Comparison of ENCODE assay signal across 14 cellular contexts in genomic region chr2:207153266-207153990, GRCh38. TPM values are rescaled to one million over a fixed set of nuclear protein-coding genes. Genes with fewer than 3 reads are reported as not detected.
DNase-seq lines count a peak whose midpoint lies in the region; ATAC-seq and TF ChIP-seq lines count a peak whose summit lies in the region.
"Had no signal": no experiment of that assay in that cellular context is flagged by ENCODE, and none has a peak within 500 bp of the region (broad histone marks: within the 10 kb centered on the region; RNA-seq: fewer than 3 reads in every experiment).

No MANE protein-coding gene starts in this region.

- no peak overlapping the region for H3K9ac ChIP-seq in endodermal cell (ENCODE audit: extremely low read depth, low read length, poor library complexity, severe bottlenecking)

- H3K27ac Mint-ChIP-seq in natural killer cell treated with Interleukin-12 subunit alpha and Interleukin-12 subunit beta and Interleukin-15 and Interleukin-18, amount 100 ng/mL, for 72 hours, result peak overlapping the region; percentile 41 to 78
- H3K27ac Mint-ChIP-seq in natural killer cell (no peak overlapping the region), endodermal cell (peak overlapping the region; percentile 86), nephron progenitor cell (peak overlapping the region; percentile 86)

- peaks cover 6% of the 10 kb centered on the region for H3K36me3 Mint-ChIP-seq in natural killer cell treated with Interleukin-12 subunit alpha and Interleukin-12 subunit beta and Interleukin-15 and Interleukin-18, amount 100 ng/mL, for 72 hours
- H3K36me3 Mint-ChIP-seq in natural killer cell (no peaks in the 10 kb centered on the region), endodermal cell (ENCODE audit: low read depth) (peaks cover 4% of the 10 kb centered on the region), nephron progenitor cell (ENCODE audit: low read depth) (peaks cover 9% of the 10 kb centered on the region)

- H3K4me1 ChIP-seq in endodermal cell (ENCODE audit: control insufficient read depth, insufficient read depth, low read length), result peaks cover 16% of the 10 kb centered on the region
- peaks cover 28 to 49% of the 10 kb centered on the region in 2 donors for H3K4me1 ChIP-seq in uterus

- no peaks in the 10 kb centered on the region for H3K27me3 ChIP-seq in endodermal cell (ENCODE audit: control insufficient read depth, insufficient read depth, low read length, poor library complexity, severe bottlenecking)
- H3K27me3 ChIP-seq in uterus, result no peaks in the 10 kb centered on the region

- 75% methylated on average over 1 of the region's 1 CpG; no CpG with 5 or more reads in 1 of the 2 experiments for WGBS in endodermal cell (ENCODE audit: insufficient coverage in 1 of 2, insufficient read length in 1 of 2), 2 experiments

- intact Hi-C loops in natural killer cell (cut with micrococcal nuclease), result no loop called here
- intact Hi-C loops in uterus (cut with DNase I; ENCODE audit: low total_unique reads), result no loop called here

- DNase-seq in natural killer cell treated with Interleukin-12 subunit alpha and Interleukin-12 subunit beta and Interleukin-15 and Interleukin-18, amount 100 ng/mL, for 72 hours (ENCODE audit: low spot score), result no peak
- no peak for DNase-seq in natural killer cell
- DNase-seq in endodermal cell, result no peak
- DNase-seq in nephron progenitor cell, result no peak
- DNase-seq in uterus, result no peak
- DNase-seq in amniotic stem cell (lab: John Stamatoyannopoulos, UW), result no peak
- no peak for DNase-seq in activated gamma-delta T cell (lab: John Stamatoyannopoulos, UW)
- no peak for DNase-seq in GOT3 (lab: John Stamatoyannopoulos, UW)
- DNase-seq: activated naive CD4-positive, alpha-beta T cell treated with Interleukin-2 at 50 U/mL for 16 hours; foreskin fibroblast; kidney; NCI-H345; nucleus accumbens; stimulated activated CD8-positive, alpha-beta memory T cell treated with anti-CD3 and anti-CD28 coated beads, Interleukin-4, amount 100 ng/mL, for 48 hours had no signal

- H3K4me1 Mint-ChIP-seq in natural killer cell treated with Interleukin-12 subunit alpha and Interleukin-12 subunit beta and Interleukin-15 and Interleukin-18, amount 100 ng/mL, for 72 hours (ENCODE audit: low read depth in 2 of 2), result peaks cover 65 to 69% of the 10 kb centered on the region in 2 donors
- H3K4me1 Mint-ChIP-seq in natural killer cell (peaks cover 67 to 76% of the 10 kb centered on the region in 2 donors), endodermal cell (peaks cover 88% of the 10 kb centered on the region), nephron progenitor cell (peaks cover 90% of the 10 kb centered on the region)

- H3K27ac ChIP-seq in endodermal cell (ENCODE audit: low read depth, low read length) (no peak overlapping the region), uterus (peak overlapping the region; percentile 62 to 100)

- H3K36me3 ChIP-seq in endodermal cell (ENCODE audit: control insufficient read depth, insufficient read depth, low read length) (peaks cover 27% of the 10 kb centered on the region), uterus (no peaks in the 10 kb centered on the region)

- H3K4me3 ChIP-seq in endodermal cell (ENCODE audit: low read length), result peak overlapping the region; percentile 21
- H3K4me3 ChIP-seq in uterus, result no peak overlapping the region

- no peak for ATAC-seq in natural killer cell treated with Interleukin-12 subunit alpha and Interleukin-12 subunit beta and Interleukin-15 and Interleukin-18, amount 100 ng/mL, for 72 hours
- ATAC-seq in natural killer cell, result no peak

- H3K4me3 Mint-ChIP-seq in natural killer cell treated with Interleukin-12 subunit alpha and Interleukin-12 subunit beta and Interleukin-15 and Interleukin-18, amount 100 ng/mL, for 72 hours, result no peak overlapping the region
- H3K4me3 Mint-ChIP-seq in natural killer cell (no peak overlapping the region), endodermal cell (no peak overlapping the region), nephron progenitor cell (peak overlapping the region; percentile 55)

- no peaks in the 10 kb centered on the region for H3K9me3 ChIP-seq in endodermal cell (ENCODE audit: control insufficient read depth, low read length)
- no peaks in the 10 kb centered on the region for H3K9me3 ChIP-seq in uterus

- no peak for TF ChIP-seq CTCF in natural killer cell (IDR thresholded peaks at IDR 0.05)
- no peak for TF ChIP-seq CTCF in endodermal cell (conservative IDR thresholded peaks at IDR 0.05)
- no peak for TF ChIP-seq CTCF in nephron progenitor cell (IDR thresholded peaks at IDR 0.05)
- no peak for TF ChIP-seq CTCF in uterus (IDR thresholded peaks at IDR 0.05)

- H3K9me3 Mint-ChIP-seq in natural killer cell treated with Interleukin-12 subunit alpha and Interleukin-12 subunit beta and Interleukin-15 and Interleukin-18, amount 100 ng/mL, for 72 hours, result peaks cover 5% of the 10 kb centered on the region
- no peaks in the 10 kb centered on the region for H3K9me3 Mint-ChIP-seq in natural killer cell
- H3K9me3 Mint-ChIP-seq in endodermal cell, result no peaks in the 10 kb centered on the region
- no peaks in the 10 kb centered on the region for H3K9me3 Mint-ChIP-seq in nephron progenitor cell

- TF ChIP-seq POLR2A in uterus (IDR thresholded peaks at IDR 0.05), result no peak

- H3K27me3 Mint-ChIP-seq in natural killer cell treated with Interleukin-12 subunit alpha and Interleukin-12 subunit beta and Interleukin-15 and Interleukin-18, amount 100 ng/mL, for 72 hours, result peaks cover 0 to 4% of the 10 kb centered on the region in 2 donors
- H3K27me3 Mint-ChIP-seq in natural killer cell (ENCODE audit: low read depth in 2 of 2) (peaks cover 0 to 3% of the 10 kb centered on the region in 2 donors), endodermal cell (ENCODE audit: insufficient read depth) (no peaks in the 10 kb centered on the region), nephron progenitor cell (ENCODE audit: low read depth, poor library complexity) (no peaks in the 10 kb centered on the region)

RNA-seq across cellular contexts. Expression of gene KLF7, which starts 12.3 kb away (rescaled TPM):
- 10 to 100 TPM; 13.3 to 49.1 TPM for total RNA-seq in natural killer cell treated with Interleukin-12 subunit alpha and Interleukin-12 subunit beta and Interleukin-15 and Interleukin-18, amount 100 ng/mL, for 72 hours
- total RNA-seq in natural killer cell (10 to 100 TPM; 22.9 to 39.1 (median 32.4) TPM), endodermal cell (10 to 100 TPM; 27.4 to 27.8 TPM), uterus (10 to 100 TPM; 20.9 to 96.0 (median 39.4) TPM)
- 23.3 TPM for polyA plus RNA-seq in endodermal cell (2013, experiment 1 of 2)
- 22.4 TPM for polyA plus RNA-seq in endodermal cell (2013, experiment 2 of 2)

Comparison
In these comparisons a context has a peak if more than half of its experiments do, and no peak if none do; other contexts are left out.
1. H3K27ac Mint-ChIP-seq: peak in natural killer cell treated with Interleukin-12 subunit alpha and Interleukin-12 subunit beta and Interleukin-15 and Interleukin-18, amount 100 ng/mL, for 72 hours (2 of 2), endodermal cell (single experiment) and nephron progenitor cell (single experiment); none in natural killer cell (0 of 2).